In genomic region chr1:215081566-215082531, GRCh38 we compare ENCODE assay signal across 10 cellular contexts. TPM values are rescaled to one million over a fixed set of nuclear protein-coding genes. Genes with fewer than 3 reads are reported as not detected.
DNase-seq lines count a peak whose midpoint lies in the region; ATAC-seq and TF ChIP-seq lines count a peak whose summit lies in the region.
"Had no signal": no experiment of that assay in that cellular context is flagged by ENCODE, and none has a peak within 500 bp of the region (broad histone marks: within the 10 kb centered on the region; RNA-seq: fewer than 3 reads in every experiment).

No MANE protein-coding gene starts in this region.

- H3K4me3 ChIP-seq in body of pancreas (no peak overlapping the region), iPS-18c (ENCODE audit: insufficient read depth, low read depth, low read length) (peak overlapping the region; percentile 58), skeletal muscle tissue (ENCODE audit: low read length in 3 of 3) (peak overlapping the region in 2 of 3 donors; percentile 54 to 58)

- peaks cover 83% of the 10 kb centered on the region for H3K4me1 Mint-ChIP-seq in HFFc6 (ENCODE audit: low read depth)
- H3K4me1 Mint-ChIP-seq in activated CD4-positive, alpha-beta T cell treated with anti-CD3 and anti-CD28 coated beads, Interleukin-2, amount 10 ng/mL, durations not matched to agents 7 days and 5 days = peaks cover 2% of the 10 kb centered on the region

- H3K27ac Mint-ChIP-seq in HFFc6 = peak overlapping the region; percentile 50
- no peak overlapping the region for H3K27ac Mint-ChIP-seq in activated CD4-positive, alpha-beta T cell treated with anti-CD3 and anti-CD28 coated beads, Interleukin-2, amount 10 ng/mL, durations not matched to agents 7 days and 5 days

- ATAC-seq in body of pancreas = peak; percentile 21

- H3K4me1 ChIP-seq in body of pancreas = peaks cover 15% of the 10 kb centered on the region
- peaks cover 5 to 9% (median 6%) of the 10 kb centered on the region in 3 donors for H3K4me1 ChIP-seq in skeletal muscle tissue (ENCODE audit: control insufficient read depth in 3 of 3, insufficient read depth in 3 of 3, low read length in 3 of 3)

- 2 to 5% methylated on average over 44 to 46 of the region's 46 CpGs for WGBS in body of pancreas, 2 donors

- no peak for DNase-seq in HFFc6
- no peak for DNase-seq in body of pancreas
- DNase-seq in OCI-M1 (lab: John Stamatoyannopoulos, UW) = no peak
- DNase-seq in AML-193 (lab: John Stamatoyannopoulos, UW) = no peak
- no peak for DNase-seq in activated CD4-positive, alpha-beta T cell treated with anti-CD3 and anti-CD28 coated beads, Interleukin-2, amount 10 ng/mL, durations not matched to agents 7 days and 5 days
- no peak for DNase-seq in NCI-H446 (lab: John Stamatoyannopoulos, UW)
- DNase-seq: stimulated activated CD8-positive, alpha-beta memory T cell treated with anti-CD3 and anti-CD28 coated beads, Interleukin-4, amount 100 ng/mL, for 48 hours had no signal

- peaks cover 25% of the 10 kb centered on the region for H3K36me3 Mint-ChIP-seq in HFFc6 (ENCODE audit: low read depth)
- peaks cover 4% of the 10 kb centered on the region for H3K36me3 Mint-ChIP-seq in activated CD4-positive, alpha-beta T cell treated with anti-CD3 and anti-CD28 coated beads, Interleukin-2, amount 10 ng/mL, durations not matched to agents 7 days and 5 days (ENCODE audit: low read depth)

- peak overlapping the region; percentile 89 for H3K4me3 Mint-ChIP-seq in HFFc6
- no peak overlapping the region for H3K4me3 Mint-ChIP-seq in activated CD4-positive, alpha-beta T cell treated with anti-CD3 and anti-CD28 coated beads, Interleukin-2, amount 10 ng/mL, durations not matched to agents 7 days and 5 days

- H3K36me3 ChIP-seq in body of pancreas (replicated peaks in 1 of 2; ENCODE audit: insufficient read depth in 1 of 2, low read depth in 2 of 2) (no peaks in the 10 kb centered on the region), skeletal muscle tissue (ENCODE audit: control insufficient read depth in 3 of 3, insufficient read depth in 3 of 3, low read length in 3 of 3) (no peaks in the 10 kb centered on the region)
- H3K36me3 ChIP-seq: neutrophil had no signal

- intact Hi-C loops in body of pancreas (cut with DNase I) = no loop called here

- no peaks in the 10 kb centered on the region for H3K9me3 Mint-ChIP-seq in HFFc6
- H3K9me3 Mint-ChIP-seq in activated CD4-positive, alpha-beta T cell treated with anti-CD3 and anti-CD28 coated beads, Interleukin-2, amount 10 ng/mL, durations not matched to agents 7 days and 5 days = no peaks in the 10 kb centered on the region

- TF ChIP-seq POLR2A in body of pancreas (IDR thresholded peaks at IDR 0.05) = no peak

- peaks cover 3% of the 10 kb centered on the region for H3K27me3 Mint-ChIP-seq in HFFc6 (ENCODE audit: insufficient read depth)
- H3K27me3 Mint-ChIP-seq in activated CD4-positive, alpha-beta T cell treated with anti-CD3 and anti-CD28 coated beads, Interleukin-2, amount 10 ng/mL, durations not matched to agents 7 days and 5 days = peaks cover 60% of the 10 kb centered on the region

- H3K9ac ChIP-seq in skeletal muscle tissue (ENCODE audit: low read depth in 1 of 3, low read length in 3 of 3) = peak overlapping the region in 1 of 3 donors; percentile 25

- H3K27ac ChIP-seq in body of pancreas (no peak overlapping the region), skeletal muscle tissue (ENCODE audit: low read depth, low read length) (no peak overlapping the region)
- H3K27ac ChIP-seq: neutrophil had no signal

- H3K27me3 ChIP-seq in body of pancreas (peaks cover 0 to 7% of the 10 kb centered on the region in 2 donors), skeletal muscle tissue (ENCODE audit: control insufficient read depth in 3 of 3, insufficient read depth in 3 of 3, low read length in 3 of 3) (peaks cover 19 to 23% (median 20%) of the 10 kb centered on the region in 3 donors)

- TF ChIP-seq CTCF in HFFc6 (IDR thresholded peaks at IDR 0.05) (no peak), body of pancreas (IDR thresholded peaks at IDR 0.05) (no peak)

- no peaks in the 10 kb centered on the region for H3K9me3 ChIP-seq in body of pancreas
- no peaks in the 10 kb centered on the region for H3K9me3 ChIP-seq in iPS-18c (ENCODE audit: control insufficient read depth, insufficient read depth, low read length)
- no peaks in the 10 kb centered on the region for H3K9me3 ChIP-seq in skeletal muscle tissue (ENCODE audit: control insufficient read depth in 3 of 3, low read length in 3 of 3)
- H3K9me3 ChIP-seq: neutrophil had no signal

- POLR2A ChIA-PET in activated CD4-positive, alpha-beta T cell treated with anti-CD3 and anti-CD28 coated beads, Interleukin-2, amount 10 ng/mL, durations not matched to agents 7 days and 5 days (lab: Charles Lee) = no interaction called here

- CTCF ChIA-PET in activated CD4-positive, alpha-beta T cell treated with anti-CD3 and anti-CD28 coated beads, Interleukin-2, amount 10 ng/mL, durations not matched to agents 7 days and 5 days (lab: Charles Lee) = no interaction called here

RNA-seq across cellular contexts. Expression of gene KCNK2, which starts 0.7 kb away (rescaled TPM):
- total RNA-seq in HFFc6 (2021; fragmentation: NEBNext Ultra II Directional; extraction: Animal tissue kit (Norgen Biotek cat#: 25700)) = 10 to 100 TPM; 50.1 to 93.1 (median 85.0) TPM
- 1 to 10 TPM in 1 of 2 donors, not detected in 1; 1.6 TPM for total RNA-seq in body of pancreas
- total RNA-seq in skeletal muscle tissue = 2.6 TPM
- total RNA-seq in activated CD4-positive, alpha-beta T cell treated with anti-CD3 and anti-CD28 coated beads, Interleukin-2, amount 10 ng/mL, durations not matched to agents 7 days and 5 days = not detected

Comparison
In these comparisons a context has a peak if more than half of its experiments do, and no peak if none do; other contexts are left out.
1. H3K4me3 ChIP-seq: peak in iPS-18c (single experiment) and skeletal muscle tissue (2 of 3); none in body of pancreas (0 of 2).
2. RNA of gene KCNK2, which starts 0.7 kb away (total RNA-seq): 50.1 to 93.1 TPM in HFFc6; 2.6 TPM in skeletal muscle tissue (single experiment), 1.6 TPM in body of pancreas and not detected in activated CD4-positive, alpha-beta T cell treated with anti-CD3 and anti-CD28 coated beads, Interleukin-2, amount 10 ng/mL, durations not matched to agents 7 days and 5 days; every median in the first group is over 10 times any median in the second.